ENCODE assay signal across 30 cellular contexts in genomic region chr6:26651382-26651781, GRCh38. TPM values are rescaled to one million over a fixed set of nuclear protein-coding genes. Genes with fewer than 3 reads are reported as not detected.
DNase-seq lines count a peak whose midpoint lies in the region; ATAC-seq, FAIRE-seq and TF ChIP-seq lines count a peak whose summit lies in the region.
"Had no signal": no experiment of that assay in that cellular context is flagged by ENCODE, and none has a peak within 500 bp of the region (broad histone marks: within the 10 kb centered on the region; RNA-seq: fewer than 3 reads in every experiment).

No MANE protein-coding gene starts in this region.

- H3K36me3 ChIP-seq in HepG2 (replicated peaks in 1 of 2; ENCODE audit: control insufficient read depth in 1 of 2, insufficient read depth in 2 of 2, low read length in 2 of 2) (peaks cover 7 to 24% of the 10 kb centered on the region in 2 experiments), right lobe of liver (peaks cover 0 to 25% (median 5%) of the 10 kb centered on the region in 4 donors)

- ATAC-seq in HepG2, result no peak
- no peak for ATAC-seq in right lobe of liver
- ATAC-seq in A549, result no peak
- ATAC-seq: CD8-positive, alpha-beta T cell had no signal

- H3K4me2 ChIP-seq in HepG2 (ENCODE audit: low read depth, low read length) (no peak overlapping the region), A549 (no peak overlapping the region)
- H3K4me2 ChIP-seq: BLaER1; BLaER1 treated with 17β-estradiol and CSF1 and Interleukin-3, amounts not matched to agents 10 nM and 100 nM had no signal

- no peaks in the 10 kb centered on the region for H4K20me1 ChIP-seq in HepG2 (ENCODE audit: insufficient read depth, low read length)
- H4K20me1 ChIP-seq: BLaER1 had no signal

- intact Hi-C loops in HepG2 (cut with micrococcal nuclease; ENCODE audit: unreplicated experiment), result no loop called here
- intact Hi-C loops in right lobe of liver (cut with DNase I), result no loop called here

- POLR2A ChIA-PET in HepG2 (lab: Yijun Ruan, JAX) (no interaction called here), A549 (lab: Yijun Ruan, JAX) (no interaction called here)

- H3K9me3 ChIP-seq in HepG2 (ENCODE audit: low read length), result peaks cover 11% of the 10 kb centered on the region
- H3K9me3 ChIP-seq in right lobe of liver, result peaks cover 0 to 2% (median 0%) of the 10 kb centered on the region in 4 donors
- H3K9me3 ChIP-seq in A549, result peaks cover 67% of the 10 kb centered on the region
- H3K9me3 ChIP-seq: BE2C had no signal

- TF ChIP-seq RAD21 in HepG2 (CRISPR knock-in tag; IDR thresholded peaks at IDR 0.05) (no peak), A549 (conservative IDR thresholded peaks at IDR 0.05 in 1 of 2, IDR thresholded peaks at IDR 0.05 in 1 of 2) (no peak)

- TF ChIP-seq POLR2A in HepG2 (IDR thresholded peaks at IDR 0.05; ENCODE audit: insufficient read depth in 1 of 2, low read depth in 2 of 2, low read length in 2 of 2) (no peak), right lobe of liver (IDR thresholded peaks at IDR 0.05) (no peak), A549 (IDR thresholded peaks at IDR 0.05; ENCODE audit: low read length) (no peak)

- peaks cover 35% of the 10 kb centered on the region for H3K79me2 ChIP-seq in HepG2 (ENCODE audit: insufficient read depth, low read length)

- FAIRE-seq in HepG2 (lab: Jason Lieb, UNC) (no peak), A549 (lab: Jason Lieb, UNC) (no peak), RCC 7860 (lab: Jason Lieb, UNC) (no peak)
- FAIRE-seq: A204.1, D721Med had no signal

- no peak for TF ChIP-seq CTCF in HepG2 (CRISPR knock-in tag; IDR thresholded peaks at IDR 0.05)
- no peak for TF ChIP-seq CTCF in right lobe of liver (IDR thresholded peaks at IDR 0.05)
- no peak for TF ChIP-seq CTCF in A549 (IDR thresholded peaks at IDR 0.05)

- H3K4me3 ChIP-seq in HepG2 (replicated peaks in 1 of 3; ENCODE audit: insufficient read depth in 1 of 3, low read depth in 2 of 3, low read length in 3 of 3) (no peak overlapping the region), right lobe of liver (no peak overlapping the region), A549 (no peak overlapping the region)
- H3K4me3 ChIP-seq: BLaER1; BLaER1 treated with 17β-estradiol and CSF1 and Interleukin-3, amounts not matched to agents 10 nM and 100 nM had no signal

- no peak for TF ChIP-seq EP300 in HepG2 (IDR thresholded peaks at IDR 0.05; ENCODE audit: low read depth in 2 of 2, low read length in 2 of 2)
- TF ChIP-seq EP300 in HepG2 (CRISPR knock-in tag; IDR thresholded peaks at IDR 0.05; ENCODE audit: borderline replicate concordance), result no peak
- TF ChIP-seq EP300 in A549 (IDR thresholded peaks at IDR 0.05), result no peak

- no peak overlapping the region for H2AFZ ChIP-seq in HepG2 (ENCODE audit: low read length)

- DNase-seq in HepG2 (ENCODE audit: low spot score) (no peak), right lobe of liver (no peak), A549 (ENCODE audit: low read depth in 1 of 2, low spot score in 1 of 2) (no peak), RCC 7860 (ENCODE audit: low spot score) (no peak)
- DNase-seq: 8988T; ACHN; AML-193; BE2C; C1 segment of cervical spinal cord; Caco-2; Calu3; CD4-positive, alpha-beta memory T cell; CD4-positive, alpha-beta T cell; CD4-positive, CD25-positive, alpha-beta regulatory T cell; CD8-positive, alpha-beta memory T cell; CD8-positive, alpha-beta T cell; COR-L47; DMS 273 treated with DMSO at 0.1 percent for 48 hours; DMS153; DMS53; DMS79; DMS79 treated with DMSO at 0.1 percent for 48 hours; DND-41; EL had no signal

- no peaks in the 10 kb centered on the region for H3K4me1 ChIP-seq in HepG2 (ENCODE audit: insufficient read depth, low read length)
- H3K4me1 ChIP-seq in right lobe of liver, result no peaks in the 10 kb centered on the region
- H3K4me1 ChIP-seq in A549, result no peaks in the 10 kb centered on the region
- H3K4me1 ChIP-seq: BE2C, BLaER1, Caco-2 had no signal

- no peak overlapping the region for H3K27ac ChIP-seq in HepG2 (ENCODE audit: extremely low read length, insufficient read depth, low read length)
- no peak overlapping the region for H3K27ac ChIP-seq in right lobe of liver
- H3K27ac ChIP-seq in A549, result no peak overlapping the region
- H3K27ac ChIP-seq: 22Rv1; BLaER1; BLaER1 treated with 17β-estradiol and CSF1 and Interleukin-3, amounts not matched to agents 10 nM and 100 nM; C4-2B had no signal

- CTCF ChIA-PET in HepG2 (lab: Yijun Ruan, JAX; ENCODE audit: low intra/inter-chr PET ratio, low total read pairs) (no interaction called here), A549 (lab: Yijun Ruan, JAX) (no interaction called here)

- in situ Hi-C loops in HepG2 (cut with HindIII; ENCODE audit: extremely low pct_ligation_motif_present, low pct_unique_long_range_greater_than_20kb), result no loop called here

- H3K9ac ChIP-seq in HepG2 (ENCODE audit: insufficient read depth, low read depth, low read length), result no peak overlapping the region
- H3K9ac ChIP-seq: BLaER1; BLaER1 treated with 17β-estradiol and CSF1 and Interleukin-3, amounts not matched to agents 10 nM and 100 nM had no signal

- H3K27me3 ChIP-seq in HepG2 (ENCODE audit: control insufficient read depth in 1 of 2, insufficient read depth in 2 of 2, low read length in 2 of 2) (no peaks in the 10 kb centered on the region), right lobe of liver (no peaks in the 10 kb centered on the region)
- H3K27me3 ChIP-seq: BE2C; BLaER1; BLaER1 treated with 17β-estradiol and CSF1 and Interleukin-3, amounts not matched to agents 10 nM and 100 nM had no signal

- no TSS peak for BruUV-seq in HepG2 (replicated peaks; lab: Mats Ljungman, UMichigan)

RNA-seq across cellular contexts. Expression of gene ZNF322, which starts 8.2 kb away (rescaled TPM):
- total RNA-seq in HepG2 (2016; rRNA removed; fragmentation: Illumina TruSeq; extraction: Trizol), result 22.8 and 35.0 TPM in 2 replicates
- total RNA-seq in HepG2 (2016; cell fraction: cytosol; rRNA removed; fragmentation: Illumina TruSeq; extraction: Trizol; ENCODE audit: low read depth), result 2.0 and 2.8 TPM in 2 replicates
- total RNA-seq in HepG2 (2016; cell fraction: insoluble cytoplasmic fraction; rRNA removed; fragmentation: Illumina TruSeq; extraction: Trizol), result 22.8 and 33.7 TPM in 2 replicates
- total RNA-seq in HepG2 (2016; cell fraction: membrane; rRNA removed; fragmentation: Illumina TruSeq; extraction: Trizol), result 10.6 and 11.6 TPM in 2 replicates
- 23.7 and 24.9 TPM in 2 replicates for total RNA-seq in HepG2 (2016; cell fraction: nucleus; rRNA removed; fragmentation: Illumina TruSeq; extraction: Trizol)
- 8.3 and 8.5 TPM in 2 replicates for polyA plus RNA-seq in HepG2 (2011; rRNA removed)
- polyA plus RNA-seq in HepG2 (2011; cell fraction: cytosol; rRNA removed), result 3.0 and 5.0 TPM in 2 replicates
- polyA plus RNA-seq in HepG2 (2011; cell fraction: nucleus; rRNA removed), result 11.1 and 13.3 TPM in 2 replicates
- 12.5 and 13.2 TPM in 2 replicates for polyA plus RNA-seq in HepG2 (2012)
- polyA plus RNA-seq in HepG2 (2016; cell fraction: cytosol; fragmentation: Illumina TruSeq; extraction: Trizol; ENCODE audit: low read depth), result 0.60 and 0.61 TPM in 2 replicates
- polyA plus RNA-seq in HepG2 (2016; cell fraction: insoluble cytoplasmic fraction; fragmentation: Illumina TruSeq; extraction: Trizol; ENCODE audit: low read depth), result 15.9 and 18.7 TPM in 2 replicates
- 2.9 and 3.1 TPM in 2 replicates for polyA plus RNA-seq in HepG2 (2016; cell fraction: membrane; fragmentation: Illumina TruSeq; extraction: Trizol; ENCODE audit: low read depth)
- 20.1 and 21.2 TPM in 2 replicates for polyA plus RNA-seq in HepG2 (2016; cell fraction: nucleus; fragmentation: Illumina TruSeq; extraction: Trizol; ENCODE audit: insufficient read depth, low read depth)
- 19.1 and 26.3 TPM in 2 replicates for polyA minus RNA-seq in HepG2 (2011; rRNA and poly(A)+ RNA removed; ENCODE audit: low replicate concordance)
- 9.1 and 11.3 TPM in 2 replicates for polyA minus RNA-seq in HepG2 (2011; cell fraction: cytosol; rRNA and poly(A)+ RNA removed)
- polyA minus RNA-seq in HepG2 (2011; cell fraction: nucleus; rRNA and poly(A)+ RNA removed), result 35.5 and 35.9 TPM in 2 replicates
- 10 to 100 TPM in 1 of 6 experiments, 1 to 10 TPM in 5; 2.9 to 10.3 (median 8.6) TPM for total RNA-seq in right lobe of liver
- polyA plus RNA-seq in A549 (2011; rRNA removed), result 12.3 and 14.5 TPM in 2 replicates
- polyA plus RNA-seq in A549 (2012; cell fraction: cytosol; rRNA removed), result 1.1 and 2.4 TPM in 2 replicates
- 1.4 and 2.2 TPM in 2 replicates for polyA plus RNA-seq in A549 (2012; cell fraction: nucleus; rRNA removed)
- polyA plus RNA-seq in A549 (2017; fragmentation: RNase III; extraction: RNeasy Plus Mini Kit Qiagen cat#74134 plus additional on column Dnase treatment), result 5.6 to 6.1 TPM (median 6.0 TPM) in 3 replicates
- polyA minus RNA-seq in A549 (2011; rRNA and poly(A)+ RNA removed), result 6.0 and 6.9 TPM in 2 replicates

RNA-seq across cellular contexts. Expression of gene ABT1, which starts 54.6 kb away (rescaled TPM):
- 38.4 and 50.8 TPM in 2 replicates for total RNA-seq in HepG2 (2016; rRNA removed; fragmentation: Illumina TruSeq; extraction: Trizol)
- total RNA-seq in HepG2 (2016; cell fraction: cytosol; rRNA removed; fragmentation: Illumina TruSeq; extraction: Trizol; ENCODE audit: low read depth), result 6.2 and 6.4 TPM in 2 replicates
- total RNA-seq in HepG2 (2016; cell fraction: insoluble cytoplasmic fraction; rRNA removed; fragmentation: Illumina TruSeq; extraction: Trizol), result 39.5 and 50.0 TPM in 2 replicates
- total RNA-seq in HepG2 (2016; cell fraction: membrane; rRNA removed; fragmentation: Illumina TruSeq; extraction: Trizol), result 18.4 and 20.2 TPM in 2 replicates
- 17.8 and 18.7 TPM in 2 replicates for total RNA-seq in HepG2 (2016; cell fraction: nucleus; rRNA removed; fragmentation: Illumina TruSeq; extraction: Trizol)
- polyA plus RNA-seq in HepG2 (2011; rRNA removed), result 37.4 and 38.4 TPM in 2 replicates
- polyA plus RNA-seq in HepG2 (2011; cell fraction: cytosol; rRNA removed), result 33.8 and 41.1 TPM in 2 replicates
- 18.1 and 19.0 TPM in 2 replicates for polyA plus RNA-seq in HepG2 (2011; cell fraction: nucleus; rRNA removed)
- polyA plus RNA-seq in HepG2 (2012), result 15.8 and 17.3 TPM in 2 replicates
- 5.3 and 6.1 TPM in 2 replicates for polyA plus RNA-seq in HepG2 (2016; cell fraction: cytosol; fragmentation: Illumina TruSeq; extraction: Trizol; ENCODE audit: low read depth)
- polyA plus RNA-seq in HepG2 (2016; cell fraction: insoluble cytoplasmic fraction; fragmentation: Illumina TruSeq; extraction: Trizol; ENCODE audit: low read depth), result 49.1 and 55.1 TPM in 2 replicates
- polyA plus RNA-seq in HepG2 (2016; cell fraction: membrane; fragmentation: Illumina TruSeq; extraction: Trizol; ENCODE audit: low read depth), result 14.0 and 15.3 TPM in 2 replicates
- polyA plus RNA-seq in HepG2 (2016; cell fraction: nucleus; fragmentation: Illumina TruSeq; extraction: Trizol; ENCODE audit: insufficient read depth, low read depth), result 23.9 and 25.0 TPM in 2 replicates
- 20.6 and 39.2 TPM in 2 replicates for polyA minus RNA-seq in HepG2 (2011; rRNA and poly(A)+ RNA removed; ENCODE audit: low replicate concordance)
- polyA minus RNA-seq in HepG2 (2011; cell fraction: cytosol; rRNA and poly(A)+ RNA removed), result 13.6 and 14.0 TPM in 2 replicates
- polyA minus RNA-seq in HepG2 (2011; cell fraction: nucleus; rRNA and poly(A)+ RNA removed), result 31.2 and 33.4 TPM in 2 replicates
- total RNA-seq in right lobe of liver, result 1 to 10 TPM; 5.0 to 9.2 (median 7.0) TPM
- polyA plus RNA-seq in A549 (2011; rRNA removed), result 10.6 and 11.9 TPM in 2 replicates
- 14.0 and 18.5 TPM in 2 replicates for polyA plus RNA-seq in A549 (2012; cell fraction: cytosol; rRNA removed)
- 12.6 and 12.9 TPM in 2 replicates for polyA plus RNA-seq in A549 (2012; cell fraction: nucleus; rRNA removed)
- polyA plus RNA-seq in A549 (2017; fragmentation: RNase III; extraction: RNeasy Plus Mini Kit Qiagen cat#74134 plus additional on column Dnase treatment), result 10.6 to 11.5 TPM (median 11.1 TPM) in 3 replicates
- polyA minus RNA-seq in A549 (2011; rRNA and poly(A)+ RNA removed), result 8.2 and 10.0 TPM in 2 replicates

Comparison
In these comparisons a context has a peak if more than half of its experiments do, and no peak if none do; other contexts are left out.
1. Of the 38 proteins assayed by ChIP-seq in both HepG2 and A549: peak only in HepG2: none; only in A549: none; in both: MAFK; in neither: 37.